In the genomic region with DNA sequence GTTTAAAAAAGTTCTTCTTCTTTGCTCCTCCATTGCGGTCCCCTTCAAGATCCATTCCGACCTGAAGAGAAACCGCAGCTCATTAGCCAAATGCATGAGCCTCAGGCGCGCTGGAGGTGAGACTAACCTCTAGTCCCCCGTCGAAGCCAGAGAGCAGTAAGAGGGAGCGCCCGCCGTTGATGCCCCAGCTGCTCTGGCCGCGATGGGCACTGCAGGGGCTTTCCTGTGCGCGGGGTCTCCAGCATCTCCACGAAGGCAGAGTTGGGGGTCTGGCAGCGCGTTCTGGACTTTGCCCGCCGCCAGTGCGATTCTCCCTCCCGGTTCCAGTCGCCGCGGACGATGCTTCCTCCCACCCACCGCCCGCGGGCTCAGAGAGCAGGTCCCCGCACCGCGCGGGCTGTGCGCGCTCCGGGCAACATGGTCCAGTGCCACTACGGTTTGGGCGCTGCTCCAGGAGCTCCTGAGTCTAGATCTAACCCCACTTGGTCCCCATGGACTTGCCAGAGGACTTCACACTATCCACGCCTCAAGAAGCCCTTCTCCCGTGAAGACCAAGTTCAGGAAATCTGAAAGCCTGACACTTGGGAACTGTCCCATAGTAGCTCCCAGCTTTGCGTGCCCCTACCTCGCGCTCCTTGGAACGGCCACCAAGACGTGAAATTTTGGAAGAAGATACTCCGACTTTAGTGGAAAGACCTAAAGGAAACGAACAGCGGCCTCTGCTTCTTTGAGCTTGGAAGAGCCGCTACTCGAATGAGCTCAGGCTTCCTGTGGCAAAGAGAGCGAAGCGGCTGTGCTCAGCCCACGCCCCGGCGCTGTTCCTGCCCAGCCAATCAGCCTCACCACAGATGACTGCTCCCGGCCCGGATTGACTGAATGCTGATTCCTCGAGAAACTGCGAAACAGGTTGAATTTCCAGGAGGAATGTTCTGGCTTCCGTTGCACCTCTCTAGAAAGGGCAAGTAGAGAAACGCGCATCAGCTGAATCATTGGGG, we compare ENCODE assay signal across 1 cellular context.
TF ChIP-seq lines count a peak whose summit lies in the region.

A gene (minus strand): TSS at position 755 of the 995 bp plus-strand sequence. CDS start 700 bp downstream, at position 55.

TF ChIP-seq in HepG2, 621 proteins besides CTCF, POLR2A, EP300 and RAD21 (continued from another document and continues in another):
- TF ChIP-seq, protein P1, sequence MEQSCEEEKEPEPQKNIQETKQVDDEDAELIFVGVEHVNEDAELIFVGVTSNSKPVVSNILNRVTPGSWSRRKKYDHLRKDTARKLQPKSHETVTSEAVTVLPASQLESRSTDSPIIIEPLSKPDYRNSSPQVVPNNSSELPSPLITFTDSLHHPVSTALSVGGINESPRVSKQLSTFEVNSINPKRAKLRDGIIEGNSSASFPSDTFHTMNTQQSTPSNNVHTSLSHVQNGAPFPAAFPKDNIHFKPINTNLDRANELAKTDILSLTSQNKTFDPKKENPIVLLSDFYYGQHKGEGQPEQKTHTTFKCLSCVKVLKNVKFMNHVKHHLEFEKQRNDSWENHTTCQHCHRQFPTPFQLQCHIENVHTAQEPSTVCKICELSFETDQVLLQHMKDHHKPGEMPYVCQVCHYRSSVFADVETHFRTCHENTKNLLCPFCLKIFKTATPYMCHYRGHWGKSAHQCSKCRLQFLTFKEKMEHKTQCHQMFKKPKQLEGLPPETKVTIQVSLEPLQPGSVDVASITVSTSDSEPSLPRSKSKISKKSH (CRISPR knock-in tag; IDR thresholded peaks at IDR 0.05; ENCODE audit: borderline replicate concordance), result peak; percentile 55; the same call in 1 of the 2 replicates
- TF ChIP-seq HNRNPLL (IDR thresholded peaks at IDR 0.05; ENCODE audit: low read depth, low read length, poor library complexity, severe bottlenecking), result peak; percentile 74
- peak; percentile 29 for TF ChIP-seq AGO2 (optimal IDR thresholded peaks at IDR 0.05; ENCODE audit: low read depth, low read length)
- TF ChIP-seq SP140L (CRISPR knock-in tag; IDR thresholded peaks at IDR 0.05; ENCODE audit: borderline replicate concordance), result no peak
- 0 out of 2 replicates have a peak, but pooled peaks have one; percentile 60 for TF ChIP-seq ZNF567 (CRISPR knock-in tag; IDR thresholded peaks at IDR 0.05; ENCODE audit: borderline replicate concordance)
- TF ChIP-seq, protein P2, sequence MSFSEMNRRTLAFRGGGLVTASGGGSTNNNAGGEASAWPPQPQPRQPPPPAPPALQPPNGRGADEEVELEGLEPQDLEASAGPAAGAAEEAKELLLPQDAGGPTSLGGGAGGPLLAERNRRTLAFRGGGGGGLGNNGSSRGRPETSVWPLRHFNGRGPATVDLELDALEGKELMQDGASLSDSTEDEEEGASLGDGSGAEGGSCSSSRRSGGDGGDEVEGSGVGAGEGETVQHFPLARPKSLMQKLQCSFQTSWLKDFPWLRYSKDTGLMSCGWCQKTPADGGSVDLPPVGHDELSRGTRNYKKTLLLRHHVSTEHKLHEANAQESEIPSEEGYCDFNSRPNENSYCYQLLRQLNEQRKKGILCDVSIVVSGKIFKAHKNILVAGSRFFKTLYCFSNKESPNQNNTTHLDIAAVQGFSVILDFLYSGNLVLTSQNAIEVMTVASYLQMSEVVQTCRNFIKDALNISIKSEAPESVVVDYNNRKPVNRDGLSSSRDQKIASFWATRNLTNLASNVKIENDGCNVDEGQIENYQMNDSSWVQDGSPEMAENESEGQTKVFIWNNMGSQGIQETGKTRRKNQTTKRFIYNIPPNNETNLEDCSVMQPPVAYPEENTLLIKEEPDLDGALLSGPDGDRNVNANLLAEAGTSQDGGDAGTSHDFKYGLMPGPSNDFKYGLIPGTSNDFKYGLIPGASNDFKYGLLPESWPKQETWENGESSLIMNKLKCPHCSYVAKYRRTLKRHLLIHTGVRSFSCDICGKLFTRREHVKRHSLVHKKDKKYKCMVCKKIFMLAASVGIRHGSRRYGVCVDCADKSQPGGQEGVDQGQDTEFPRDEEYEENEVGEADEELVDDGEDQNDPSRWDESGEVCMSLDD (CRISPR knock-in tag; IDR thresholded peaks at IDR 0.05; ENCODE audit: borderline replicate concordance), result no peak
- TF ChIP-seq REL (CRISPR knock-in tag; conservative IDR thresholded peaks at IDR 0.05), result no peak
- TF ChIP-seq, protein P3, sequence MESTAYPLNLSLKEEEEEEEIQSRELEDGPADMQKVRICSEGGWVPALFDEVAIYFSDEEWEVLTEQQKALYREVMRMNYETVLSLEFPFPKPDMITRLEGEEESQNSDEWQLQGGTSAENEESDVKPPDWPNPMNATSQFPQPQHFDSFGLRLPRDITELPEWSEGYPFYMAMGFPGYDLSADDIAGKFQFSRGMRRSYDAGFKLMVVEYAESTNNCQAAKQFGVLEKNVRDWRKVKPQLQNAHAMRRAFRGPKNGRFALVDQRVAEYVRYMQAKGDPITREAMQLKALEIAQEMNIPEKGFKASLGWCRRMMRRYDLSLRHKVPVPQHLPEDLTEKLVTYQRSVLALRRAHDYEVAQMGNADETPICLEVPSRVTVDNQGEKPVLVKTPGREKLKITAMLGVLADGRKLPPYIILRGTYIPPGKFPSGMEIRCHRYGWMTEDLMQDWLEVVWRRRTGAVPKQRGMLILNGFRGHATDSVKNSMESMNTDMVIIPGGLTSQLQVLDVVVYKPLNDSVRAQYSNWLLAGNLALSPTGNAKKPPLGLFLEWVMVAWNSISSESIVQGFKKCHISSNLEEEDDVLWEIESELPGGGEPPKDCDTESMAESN (CRISPR knock-in tag; conservative IDR thresholded peaks at IDR 0.05), result peak; percentile 71
- no peak for TF ChIP-seq IKZF1 (IDR thresholded peaks at IDR 0.05)
- no peak for TF ChIP-seq CREB1 (IDR thresholded peaks at IDR 0.05)
- no peak for TF ChIP-seq CREB1 (CRISPR knock-in tag; IDR thresholded peaks at IDR 0.05)
- TF ChIP-seq XBP1 (CRISPR knock-in tag; IDR thresholded peaks at IDR 0.05), result no peak
- no peak; the same call in 1 of the 2 replicates for TF ChIP-seq ZFP37 (CRISPR knock-in tag; IDR thresholded peaks at IDR 0.05; ENCODE audit: borderline replicate concordance)
- TF ChIP-seq FLYWCH1 (CRISPR knock-in tag; IDR thresholded peaks at IDR 0.05), result no peak; the same call in 1 of the 2 replicates
- TF ChIP-seq ZNF749 (CRISPR knock-in tag; IDR thresholded peaks at IDR 0.05; ENCODE audit: borderline replicate concordance), result no peak
- no peak for TF ChIP-seq ZFP90 (CRISPR knock-in tag; IDR thresholded peaks at IDR 0.05; ENCODE audit: borderline replicate concordance)
- TF ChIP-seq ZNF570 (CRISPR knock-in tag; IDR thresholded peaks at IDR 0.05; ENCODE audit: borderline replicate concordance), result no peak
- TF ChIP-seq NFRKB (IDR thresholded peaks at IDR 0.05), result no peak
- TF ChIP-seq, protein P4, sequence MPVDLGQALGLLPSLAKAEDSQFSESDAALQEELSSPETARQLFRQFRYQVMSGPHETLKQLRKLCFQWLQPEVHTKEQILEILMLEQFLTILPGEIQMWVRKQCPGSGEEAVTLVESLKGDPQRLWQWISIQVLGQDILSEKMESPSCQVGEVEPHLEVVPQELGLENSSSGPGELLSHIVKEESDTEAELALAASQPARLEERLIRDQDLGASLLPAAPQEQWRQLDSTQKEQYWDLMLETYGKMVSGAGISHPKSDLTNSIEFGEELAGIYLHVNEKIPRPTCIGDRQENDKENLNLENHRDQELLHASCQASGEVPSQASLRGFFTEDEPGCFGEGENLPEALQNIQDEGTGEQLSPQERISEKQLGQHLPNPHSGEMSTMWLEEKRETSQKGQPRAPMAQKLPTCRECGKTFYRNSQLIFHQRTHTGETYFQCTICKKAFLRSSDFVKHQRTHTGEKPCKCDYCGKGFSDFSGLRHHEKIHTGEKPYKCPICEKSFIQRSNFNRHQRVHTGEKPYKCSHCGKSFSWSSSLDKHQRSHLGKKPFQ (CRISPR knock-in tag; IDR thresholded peaks at IDR 0.05; ENCODE audit: insufficient replicate concordance), result peak; percentile 34
- no peak for TF ChIP-seq ZNF720 (CRISPR knock-in tag; IDR thresholded peaks at IDR 0.05)
- TF ChIP-seq BRD4 (CRISPR knock-in tag; IDR thresholded peaks at IDR 0.05), result no peak
- TF ChIP-seq, protein P5, sequence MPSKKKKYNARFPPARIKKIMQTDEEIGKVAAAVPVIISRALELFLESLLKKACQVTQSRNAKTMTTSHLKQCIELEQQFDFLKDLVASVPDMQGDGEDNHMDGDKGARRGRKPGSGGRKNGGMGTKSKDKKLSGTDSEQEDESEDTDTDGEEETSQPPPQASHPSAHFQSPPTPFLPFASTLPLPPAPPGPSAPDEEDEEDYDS (CRISPR knock-in tag; IDR thresholded peaks at IDR 0.05), result peak; percentile 62
- no peak for TF ChIP-seq SP1 (IDR thresholded peaks at IDR 0.05)
- TF ChIP-seq SP1 (CRISPR knock-in tag; IDR thresholded peaks at IDR 0.05), result no peak
- no peak for TF ChIP-seq SOX6 (IDR thresholded peaks at IDR 0.05)
- TF ChIP-seq SOX6 (CRISPR knock-in tag; IDR thresholded peaks at IDR 0.05), result peak; percentile 48; the same call in 1 of the 2 replicates
- peak; percentile 81 for TF ChIP-seq ZBTB7B (CRISPR knock-in tag; IDR thresholded peaks at IDR 0.05)
- TF ChIP-seq, protein P6, sequence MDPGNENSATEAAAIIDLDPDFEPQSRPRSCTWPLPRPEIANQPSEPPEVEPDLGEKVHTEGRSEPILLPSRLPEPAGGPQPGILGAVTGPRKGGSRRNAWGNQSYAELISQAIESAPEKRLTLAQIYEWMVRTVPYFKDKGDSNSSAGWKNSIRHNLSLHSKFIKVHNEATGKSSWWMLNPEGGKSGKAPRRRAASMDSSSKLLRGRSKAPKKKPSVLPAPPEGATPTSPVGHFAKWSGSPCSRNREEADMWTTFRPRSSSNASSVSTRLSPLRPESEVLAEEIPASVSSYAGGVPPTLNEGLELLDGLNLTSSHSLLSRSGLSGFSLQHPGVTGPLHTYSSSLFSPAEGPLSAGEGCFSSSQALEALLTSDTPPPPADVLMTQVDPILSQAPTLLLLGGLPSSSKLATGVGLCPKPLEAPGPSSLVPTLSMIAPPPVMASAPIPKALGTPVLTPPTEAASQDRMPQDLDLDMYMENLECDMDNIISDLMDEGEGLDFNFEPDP (CRISPR knock-in tag; conservative IDR thresholded peaks at IDR 0.05), result no peak
- TF ChIP-seq, protein P7, sequence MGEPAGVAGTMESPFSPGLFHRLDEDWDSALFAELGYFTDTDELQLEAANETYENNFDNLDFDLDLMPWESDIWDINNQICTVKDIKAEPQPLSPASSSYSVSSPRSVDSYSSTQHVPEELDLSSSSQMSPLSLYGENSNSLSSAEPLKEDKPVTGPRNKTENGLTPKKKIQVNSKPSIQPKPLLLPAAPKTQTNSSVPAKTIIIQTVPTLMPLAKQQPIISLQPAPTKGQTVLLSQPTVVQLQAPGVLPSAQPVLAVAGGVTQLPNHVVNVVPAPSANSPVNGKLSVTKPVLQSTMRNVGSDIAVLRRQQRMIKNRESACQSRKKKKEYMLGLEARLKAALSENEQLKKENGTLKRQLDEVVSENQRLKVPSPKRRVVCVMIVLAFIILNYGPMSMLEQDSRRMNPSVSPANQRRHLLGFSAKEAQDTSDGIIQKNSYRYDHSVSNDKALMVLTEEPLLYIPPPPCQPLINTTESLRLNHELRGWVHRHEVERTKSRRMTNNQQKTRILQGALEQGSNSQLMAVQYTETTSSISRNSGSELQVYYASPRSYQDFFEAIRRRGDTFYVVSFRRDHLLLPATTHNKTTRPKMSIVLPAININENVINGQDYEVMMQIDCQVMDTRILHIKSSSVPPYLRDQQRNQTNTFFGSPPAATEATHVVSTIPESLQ (CRISPR knock-in tag; conservative IDR thresholded peaks at IDR 0.05), result no peak
- TF ChIP-seq, protein P8, sequence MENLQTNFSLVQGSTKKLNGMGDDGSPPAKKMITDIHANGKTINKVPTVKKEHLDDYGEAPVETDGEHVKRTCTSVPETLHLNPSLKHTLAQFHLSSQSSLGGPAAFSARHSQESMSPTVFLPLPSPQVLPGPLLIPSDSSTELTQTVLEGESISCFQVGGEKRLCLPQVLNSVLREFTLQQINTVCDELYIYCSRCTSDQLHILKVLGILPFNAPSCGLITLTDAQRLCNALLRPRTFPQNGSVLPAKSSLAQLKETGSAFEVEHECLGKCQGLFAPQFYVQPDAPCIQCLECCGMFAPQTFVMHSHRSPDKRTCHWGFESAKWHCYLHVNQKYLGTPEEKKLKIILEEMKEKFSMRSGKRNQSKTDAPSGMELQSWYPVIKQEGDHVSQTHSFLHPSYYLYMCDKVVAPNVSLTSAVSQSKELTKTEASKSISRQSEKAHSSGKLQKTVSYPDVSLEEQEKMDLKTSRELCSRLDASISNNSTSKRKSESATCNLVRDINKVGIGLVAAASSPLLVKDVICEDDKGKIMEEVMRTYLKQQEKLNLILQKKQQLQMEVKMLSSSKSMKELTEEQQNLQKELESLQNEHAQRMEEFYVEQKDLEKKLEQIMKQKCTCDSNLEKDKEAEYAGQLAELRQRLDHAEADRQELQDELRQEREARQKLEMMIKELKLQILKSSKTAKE (CRISPR knock-in tag; IDR thresholded peaks at IDR 0.05; ENCODE audit: borderline replicate concordance), result no peak
- TF ChIP-seq TAF15 (IDR thresholded peaks at IDR 0.05; ENCODE audit: low read depth, low read length, poor library complexity, severe bottlenecking), result no peak
- TF ChIP-seq, protein P9, sequence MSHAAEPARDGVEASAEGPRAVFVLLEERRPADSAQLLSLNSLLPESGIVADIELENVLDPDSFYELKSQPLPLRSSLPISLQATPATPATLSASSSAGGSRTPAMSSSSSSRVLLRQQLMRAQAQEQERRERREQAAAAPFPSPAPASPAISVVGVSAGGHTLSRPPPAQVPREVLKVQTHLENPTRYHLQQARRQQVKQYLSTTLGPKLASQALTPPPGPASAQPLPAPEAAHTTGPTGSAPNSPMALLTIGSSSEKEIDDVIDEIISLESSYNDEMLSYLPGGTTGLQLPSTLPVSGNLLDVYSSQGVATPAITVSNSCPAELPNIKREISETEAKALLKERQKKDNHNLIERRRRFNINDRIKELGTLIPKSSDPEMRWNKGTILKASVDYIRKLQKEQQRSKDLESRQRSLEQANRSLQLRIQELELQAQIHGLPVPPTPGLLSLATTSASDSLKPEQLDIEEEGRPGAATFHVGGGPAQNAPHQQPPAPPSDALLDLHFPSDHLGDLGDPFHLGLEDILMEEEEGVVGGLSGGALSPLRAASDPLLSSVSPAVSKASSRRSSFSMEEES (CRISPR knock-in tag; IDR thresholded peaks at IDR 0.05), result no peak
- TF ChIP-seq ZNF331 (CRISPR knock-in tag; IDR thresholded peaks at IDR 0.05), result peak; percentile 8
- TF ChIP-seq, protein P10, sequence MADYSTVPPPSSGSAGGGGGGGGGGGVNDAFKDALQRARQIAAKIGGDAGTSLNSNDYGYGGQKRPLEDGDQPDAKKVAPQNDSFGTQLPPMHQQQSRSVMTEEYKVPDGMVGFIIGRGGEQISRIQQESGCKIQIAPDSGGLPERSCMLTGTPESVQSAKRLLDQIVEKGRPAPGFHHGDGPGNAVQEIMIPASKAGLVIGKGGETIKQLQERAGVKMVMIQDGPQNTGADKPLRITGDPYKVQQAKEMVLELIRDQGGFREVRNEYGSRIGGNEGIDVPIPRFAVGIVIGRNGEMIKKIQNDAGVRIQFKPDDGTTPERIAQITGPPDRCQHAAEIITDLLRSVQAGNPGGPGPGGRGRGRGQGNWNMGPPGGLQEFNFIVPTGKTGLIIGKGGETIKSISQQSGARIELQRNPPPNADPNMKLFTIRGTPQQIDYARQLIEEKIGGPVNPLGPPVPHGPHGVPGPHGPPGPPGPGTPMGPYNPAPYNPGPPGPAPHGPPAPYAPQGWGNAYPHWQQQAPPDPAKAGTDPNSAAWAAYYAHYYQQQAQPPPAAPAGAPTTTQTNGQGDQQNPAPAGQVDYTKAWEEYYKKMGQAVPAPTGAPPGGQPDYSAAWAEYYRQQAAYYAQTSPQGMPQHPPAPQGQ (CRISPR knock-in tag; IDR thresholded peaks at IDR 0.05; ENCODE audit: borderline replicate concordance), result no peak
- TF ChIP-seq, protein P11, sequence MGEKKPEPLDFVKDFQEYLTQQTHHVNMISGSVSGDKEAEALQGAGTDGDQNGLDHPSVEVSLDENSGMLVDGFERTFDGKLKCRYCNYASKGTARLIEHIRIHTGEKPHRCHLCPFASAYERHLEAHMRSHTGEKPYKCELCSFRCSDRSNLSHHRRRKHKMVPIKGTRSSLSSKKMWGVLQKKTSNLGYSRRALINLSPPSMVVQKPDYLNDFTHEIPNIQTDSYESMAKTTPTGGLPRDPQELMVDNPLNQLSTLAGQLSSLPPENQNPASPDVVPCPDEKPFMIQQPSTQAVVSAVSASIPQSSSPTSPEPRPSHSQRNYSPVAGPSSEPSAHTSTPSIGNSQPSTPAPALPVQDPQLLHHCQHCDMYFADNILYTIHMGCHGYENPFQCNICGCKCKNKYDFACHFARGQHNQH (CRISPR knock-in tag; IDR thresholded peaks at IDR 0.05), result no peak
